1 cellular context compared by ENCODE assay signal in genomic region chr10:21265622-21266021, GRCh38.
TF ChIP-seq lines count a peak whose summit lies in the region.

No MANE protein-coding gene starts in this region.

TF ChIP-seq in IMR-90, 13 proteins besides CTCF, POLR2A, EP300 and RAD21:
- TF ChIP-seq ELK1 (IDR thresholded peaks at IDR 0.05; ENCODE audit: borderline replicate concordance, low read depth, low read length), result no peak
- TF ChIP-seq SMC3 (IDR thresholded peaks at IDR 0.05; ENCODE audit: low read depth, low read length), result no peak
- TF ChIP-seq RFX5 (IDR thresholded peaks at IDR 0.05; ENCODE audit: low read depth, low read length), result no peak
- TF ChIP-seq CHD1 (IDR thresholded peaks at IDR 0.05; ENCODE audit: low read depth, low read length), result no peak
- no peak for TF ChIP-seq MAFK (IDR thresholded peaks at IDR 0.05; ENCODE audit: low read depth, low read length)
- no peak for TF ChIP-seq USF2 (IDR thresholded peaks at IDR 0.05; ENCODE audit: low read depth, low read length)
- TF ChIP-seq MAZ (IDR thresholded peaks at IDR 0.05; ENCODE audit: borderline replicate concordance, low read depth, low read length), result no peak
- TF ChIP-seq MXI1 (IDR thresholded peaks at IDR 0.05; ENCODE audit: borderline replicate concordance, low read depth, low read length), result no peak
- no peak for TF ChIP-seq FOS (IDR thresholded peaks at IDR 0.05; ENCODE audit: low read depth, low read length)
- TF ChIP-seq BHLHE40 (IDR thresholded peaks at IDR 0.05; ENCODE audit: low read depth, low read length), result no peak
- no peak for TF ChIP-seq NFE2L2 (IDR thresholded peaks at IDR 0.05; ENCODE audit: low read depth, low read length)
- no peak for TF ChIP-seq CEBPB (IDR thresholded peaks at IDR 0.05; ENCODE audit: low read depth, low read length)
- no peak for TF ChIP-seq RCOR1 (IDR thresholded peaks at IDR 0.05; ENCODE audit: insufficient replicate concordance, low read length)
